ENCODE assay signal across 39 cellular contexts in the genomic region with DNA sequence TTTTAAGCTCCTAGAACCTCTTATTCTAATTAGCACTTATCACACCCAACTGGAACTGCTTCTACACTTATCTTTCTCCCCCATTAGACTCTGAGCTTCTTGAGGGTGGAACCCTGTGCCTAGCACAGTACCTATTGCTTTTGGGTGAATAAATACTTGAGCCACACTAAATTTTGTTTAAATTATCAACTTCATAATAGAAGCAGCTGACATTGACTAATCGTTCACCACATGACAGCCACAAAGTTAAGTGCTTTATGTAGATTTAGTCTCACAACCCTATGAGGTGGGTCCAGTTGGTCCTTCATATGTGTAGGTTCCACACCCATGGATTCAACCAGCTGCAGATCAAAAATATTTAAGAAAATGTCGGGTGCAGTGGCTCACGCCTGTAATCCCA.
"Had no signal": no experiment of that assay in that cellular context is flagged by ENCODE, and none has a peak within 500 bp of the region (broad histone marks: within the 10 kb centered on the region; RNA-seq: fewer than 3 reads in every experiment).

No MANE protein-coding gene starts in this region.

- H3K9me3 Mint-ChIP-seq: activated naive CD4-positive, alpha-beta T cell treated with anti-CD3 and anti-CD28 coated beads for 36 hours; activated naive CD4-positive, alpha-beta T cell treated with anti-CD3 and anti-CD28 coated beads, Interleukin-2, amount 10 ng/mL, durations not matched to agents 7 days and 5 days; activated naive CD4-positive, alpha-beta T cell treated with anti-CD3 and anti-CD28 coated beads, Interleukin-2, amount 50 U/mL, for 24 hours; activated naive CD4-positive, alpha-beta T cell treated with anti-CD3 and anti-CD28 coated beads, Interleukin-2, amount 50 U/mL, for 72 hours; activated naive CD8-positive, alpha-beta T cell treated with anti-CD3 and anti-CD28 coated beads for 36 hours; activated naive CD8-positive, alpha-beta T cell treated with anti-CD3 and anti-CD28 coated beads, Interleukin-2, amount 10 ng/mL, durations not matched to agents 7 days and 5 days; activated naive CD8-positive, alpha-beta T cell treated with anti-CD3 and anti-CD28 coated beads, Interleukin-2, amount 50 U/mL, for 24 hours; activated T-cell treated with anti-CD3 and anti-CD28 coated beads, Interleukin-2, amount 50 U/mL, for 24 hours; activated T-cell treated with anti-CD3 and anti-CD28 coated beads, Interleukin-2, amount 50 U/mL, for 4 hours; activated T-cell treated with anti-CD3 and anti-CD28 coated beads, Interleukin-2, amount 50 U/mL, for 72 hours; activated T-helper 1 cell treated with anti-CD3 and anti-CD28 coated beads, Interleukin-12 subunit alpha, Interleukin-12 subunit beta, Interleukin-2, Interleukin-4 antibody, amounts not matched to agents 30 ng/mL and 10 ng/mL and 1 ng/mL, durations not matched to agents 14 hours and 24 hours and 36 hours; activated T-helper 17 cell treated with anti-CD3 and anti-CD28 coated beads, Interleukin-2, amount 50 U/mL, for 72 hours; activated T-helper 2 cell treated with anti-CD3 and anti-CD28 coated beads, Interferon-gamma antibody, Interleukin-2, Interleukin-4, amounts not matched to agents 10 μg/mL and 5 μg/mL and 100 μg/mL, durations not matched to agents 14 hours and 24 hours and 36 hours; central memory CD8-positive, alpha-beta T cell had no signal

- H3K27me3 ChIP-seq: adrenal gland, ascending aorta, body of pancreas, brain microvascular endothelial cell, breast epithelium, cardiac muscle cell had no signal

- DNase-seq: activated effector memory CD4-positive, alpha-beta T cell treated with anti-CD3 and anti-CD28 coated beads, Interleukin-2, amount 50 U/mL, for 16 hours; activated effector memory CD4-positive, alpha-beta T cell treated with Interleukin-2 at 50 U/mL for 16 hours; activated gamma-delta T cell; activated gamma-delta T cell treated with Interleukin-2 at 50 U/mL for 16 hours; activated naive CD4-positive, alpha-beta T cell; activated naive CD4-positive, alpha-beta T cell treated with anti-CD3 and anti-CD28 coated beads for 36 hours; activated naive CD4-positive, alpha-beta T cell treated with anti-CD3 and anti-CD28 coated beads, Interleukin-2, amount 10 ng/mL, durations not matched to agents 7 days and 5 days; activated naive CD4-positive, alpha-beta T cell treated with anti-CD3 and anti-CD28 coated beads, Interleukin-2, amount 50 U/mL, for 16 hours; activated naive CD4-positive, alpha-beta T cell treated with Interleukin-2 at 50 U/mL for 16 hours; activated naive CD8-positive, alpha-beta T cell treated with anti-CD3 and anti-CD28 coated beads for 36 hours; activated naive CD8-positive, alpha-beta T cell treated with anti-CD3 and anti-CD28 coated beads, Interleukin-2, amount 10 ng/mL, durations not matched to agents 7 days and 5 days; activated naive CD8-positive, alpha-beta T cell treated with anti-CD3 and anti-CD28 coated beads, Interleukin-2, amount 50 U/mL, for 24 hours; activated T-cell treated with anti-CD3 and anti-CD28 coated beads, Interleukin-2, amount 50 U/mL, for 1 hour; activated T-cell treated with anti-CD3 and anti-CD28 coated beads, Interleukin-2, amount 50 U/mL, for 24 hours; activated T-cell treated with anti-CD3 and anti-CD28 coated beads, Interleukin-2, amount 50 U/mL, for 4 hours; activated T-cell treated with anti-CD3 and anti-CD28 coated beads, Interleukin-2, amount 50 U/mL, for 48 hours; activated T-cell treated with anti-CD3 and anti-CD28 coated beads, Interleukin-2, amount 50 U/mL, for 72 hours; adrenal gland; amniotic stem cell; amygdala; anterior cingulate cortex; body of pancreas; brain microvascular endothelial cell; caudate nucleus; central memory CD4-positive, alpha-beta T cell; cerebellar nuclear complex had no signal

- H3K27ac ChIP-seq: adrenal gland, ascending aorta, body of pancreas, brain microvascular endothelial cell, breast epithelium, cardiac muscle cell had no signal

- H3K4me3 ChIP-seq: adrenal gland, ascending aorta, body of pancreas, breast epithelium, cardiac muscle cell had no signal

- H3K27ac Mint-ChIP-seq: activated naive CD4-positive, alpha-beta T cell treated with anti-CD3 and anti-CD28 coated beads for 36 hours; activated naive CD4-positive, alpha-beta T cell treated with anti-CD3 and anti-CD28 coated beads, Interleukin-2, amount 10 ng/mL, durations not matched to agents 7 days and 5 days; activated naive CD4-positive, alpha-beta T cell treated with anti-CD3 and anti-CD28 coated beads, Interleukin-2, amount 50 U/mL, for 24 hours; activated naive CD4-positive, alpha-beta T cell treated with anti-CD3 and anti-CD28 coated beads, Interleukin-2, amount 50 U/mL, for 72 hours; activated naive CD8-positive, alpha-beta T cell; activated naive CD8-positive, alpha-beta T cell treated with anti-CD3 and anti-CD28 coated beads for 36 hours; activated naive CD8-positive, alpha-beta T cell treated with anti-CD3 and anti-CD28 coated beads, Interleukin-2, amount 10 ng/mL, durations not matched to agents 7 days and 5 days; activated naive CD8-positive, alpha-beta T cell treated with anti-CD3 and anti-CD28 coated beads, Interleukin-2, amount 50 U/mL, for 24 hours; activated T-cell treated with anti-CD3 and anti-CD28 coated beads, Interleukin-2, amount 50 U/mL, for 24 hours; activated T-cell treated with anti-CD3 and anti-CD28 coated beads, Interleukin-2, amount 50 U/mL, for 72 hours; activated T-helper 1 cell treated with anti-CD3 and anti-CD28 coated beads, Interleukin-12 subunit alpha, Interleukin-12 subunit beta, Interleukin-2, Interleukin-4 antibody, amounts not matched to agents 30 ng/mL and 10 ng/mL and 1 ng/mL, durations not matched to agents 14 hours and 24 hours and 36 hours; activated T-helper 17 cell treated with anti-CD3 and anti-CD28 coated beads, Interleukin-2, amount 50 U/mL, for 72 hours; activated T-helper 2 cell treated with anti-CD3 and anti-CD28 coated beads, Interferon-gamma antibody, Interleukin-2, Interleukin-4, amounts not matched to agents 10 μg/mL and 5 μg/mL and 100 μg/mL, durations not matched to agents 14 hours and 24 hours and 36 hours; brain had no signal

- H3K4me3 Mint-ChIP-seq: activated naive CD4-positive, alpha-beta T cell treated with anti-CD3 and anti-CD28 coated beads for 36 hours; activated naive CD4-positive, alpha-beta T cell treated with anti-CD3 and anti-CD28 coated beads, Interleukin-2, amount 10 ng/mL, durations not matched to agents 7 days and 5 days; activated naive CD4-positive, alpha-beta T cell treated with anti-CD3 and anti-CD28 coated beads, Interleukin-2, amount 50 U/mL, for 24 hours; activated naive CD8-positive, alpha-beta T cell; activated naive CD8-positive, alpha-beta T cell treated with anti-CD3 and anti-CD28 coated beads for 36 hours; activated naive CD8-positive, alpha-beta T cell treated with anti-CD3 and anti-CD28 coated beads, Interleukin-2, amount 10 ng/mL, durations not matched to agents 7 days and 5 days; activated naive CD8-positive, alpha-beta T cell treated with anti-CD3 and anti-CD28 coated beads, Interleukin-2, amount 50 U/mL, for 24 hours; activated T-cell treated with anti-CD3 and anti-CD28 coated beads, Interleukin-2, amount 50 U/mL, for 24 hours; activated T-cell treated with anti-CD3 and anti-CD28 coated beads, Interleukin-2, amount 50 U/mL, for 4 hours; activated T-cell treated with anti-CD3 and anti-CD28 coated beads, Interleukin-2, amount 50 U/mL, for 72 hours; activated T-helper 1 cell treated with anti-CD3 and anti-CD28 coated beads, Interleukin-12 subunit alpha, Interleukin-12 subunit beta, Interleukin-2, Interleukin-4 antibody, amounts not matched to agents 30 ng/mL and 10 ng/mL and 1 ng/mL, durations not matched to agents 14 hours and 24 hours and 36 hours; activated T-helper 17 cell treated with anti-CD3 and anti-CD28 coated beads, Interleukin-2, amount 50 U/mL, for 72 hours; brain; central memory CD8-positive, alpha-beta T cell had no signal

- ATAC-seq: activated naive CD4-positive, alpha-beta T cell treated with anti-CD3 and anti-CD28 coated beads, Interleukin-2, amount 50 U/mL, for 72 hours; activated naive CD8-positive, alpha-beta T cell treated with anti-CD3 and anti-CD28 coated beads, Interleukin-2, amount 50 U/mL, for 24 hours; activated T-cell treated with anti-CD3 and anti-CD28 coated beads, Interleukin-2, amount 50 U/mL, for 4 hours; activated T-cell treated with anti-CD3 and anti-CD28 coated beads, Interleukin-2, amount 50 U/mL, for 72 hours; activated T-helper 17 cell treated with anti-CD3 and anti-CD28 coated beads, Interleukin-2, amount 50 U/mL, for 72 hours; body of pancreas had no signal

- H3K36me3 ChIP-seq: adrenal gland, brain microvascular endothelial cell, breast epithelium, cardiac muscle cell had no signal

- H3K4me1 Mint-ChIP-seq: activated naive CD4-positive, alpha-beta T cell treated with anti-CD3 and anti-CD28 coated beads, Interleukin-2, amount 10 ng/mL, durations not matched to agents 7 days and 5 days; activated naive CD4-positive, alpha-beta T cell treated with anti-CD3 and anti-CD28 coated beads, Interleukin-2, amount 50 U/mL, for 24 hours; activated naive CD8-positive, alpha-beta T cell treated with anti-CD3 and anti-CD28 coated beads, Interleukin-2, amount 10 ng/mL, durations not matched to agents 7 days and 5 days; activated naive CD8-positive, alpha-beta T cell treated with anti-CD3 and anti-CD28 coated beads, Interleukin-2, amount 50 U/mL, for 24 hours; activated T-helper 17 cell treated with anti-CD3 and anti-CD28 coated beads, Interleukin-2, amount 50 U/mL, for 72 hours; central memory CD8-positive, alpha-beta T cell had no signal

- FAIRE-seq: astrocyte, bronchial epithelial cell had no signal

- H3K27me3 Mint-ChIP-seq: activated naive CD4-positive, alpha-beta T cell treated with anti-CD3 and anti-CD28 coated beads, Interleukin-2, amount 10 ng/mL, durations not matched to agents 7 days and 5 days; activated naive CD4-positive, alpha-beta T cell treated with anti-CD3 and anti-CD28 coated beads, Interleukin-2, amount 50 U/mL, for 24 hours; activated naive CD8-positive, alpha-beta T cell; activated naive CD8-positive, alpha-beta T cell treated with anti-CD3 and anti-CD28 coated beads for 36 hours; activated naive CD8-positive, alpha-beta T cell treated with anti-CD3 and anti-CD28 coated beads, Interleukin-2, amount 10 ng/mL, durations not matched to agents 7 days and 5 days; activated naive CD8-positive, alpha-beta T cell treated with anti-CD3 and anti-CD28 coated beads, Interleukin-2, amount 50 U/mL, for 24 hours; activated T-cell treated with anti-CD3 and anti-CD28 coated beads, Interleukin-2, amount 50 U/mL, for 24 hours; activated T-helper 17 cell treated with anti-CD3 and anti-CD28 coated beads, Interleukin-2, amount 50 U/mL, for 72 hours; brain; central memory CD8-positive, alpha-beta T cell had no signal

- H3K9me3 ChIP-seq: adrenal gland, ascending aorta, body of pancreas, breast epithelium had no signal

- H3K4me1 ChIP-seq: adrenal gland, ascending aorta, body of pancreas, breast epithelium had no signal

- H3K36me3 Mint-ChIP-seq: activated naive CD4-positive, alpha-beta T cell treated with anti-CD3 and anti-CD28 coated beads, Interleukin-2, amount 10 ng/mL, durations not matched to agents 7 days and 5 days had no signal
